ENCODE assay signal across 25 cellular contexts in the genomic region with DNA sequence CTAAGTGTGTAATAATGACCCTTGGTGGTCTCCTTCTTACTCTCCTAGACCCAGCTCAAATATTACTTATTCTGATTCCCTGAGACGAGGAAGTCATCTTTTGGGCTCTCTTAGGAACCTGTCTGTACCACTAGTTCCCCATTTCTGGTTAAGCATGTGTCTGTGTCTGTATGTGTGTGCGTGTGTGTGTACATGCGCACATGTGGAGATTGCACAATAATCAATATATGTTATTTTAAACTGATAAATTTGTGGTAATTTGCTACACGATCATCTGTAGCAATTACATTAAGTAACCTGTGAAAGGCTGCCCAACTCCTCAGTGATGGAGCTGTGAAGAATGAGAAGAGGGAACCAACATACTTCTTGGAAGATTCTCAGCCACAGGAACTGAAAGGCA.
"Had no signal": no experiment of that assay in that cellular context is flagged by ENCODE, and none has a peak within 500 bp of the region (broad histone marks: within the 10 kb centered on the region; RNA-seq: fewer than 3 reads in every experiment).

No MANE protein-coding gene starts in this region.

- H3K9ac ChIP-seq: KMS-11 had no signal

- ATAC-seq: activated CD4-positive, CD25-positive, alpha-beta regulatory T cell treated with anti-CD3 and anti-CD28 coated beads, Interleukin-2, amount 50 U/mL, for 24 hours; activated CD8-positive, alpha-beta T cell treated with anti-CD3 and anti-CD28 coated beads for 36 hours; activated T-cell treated with anti-CD3 and anti-CD28 coated beads, Interleukin-2, amount 50 U/mL, for 72 hours; Panc1; Right ventricle myocardium inferior; SK-N-SH treated with all-trans-retinoic acid at 6 μM for 48 hours had no signal

- DNase-seq: activated CD4-positive, alpha-beta T cell treated with anti-CD3 and anti-CD28 coated beads for 4 hours; activated CD8-positive, alpha-beta memory T cell treated with anti-CD3 and anti-CD28 coated beads, Interleukin-2, amount 50 U/mL, for 4 hours; activated CD8-positive, alpha-beta T cell treated with anti-CD3 and anti-CD28 coated beads for 36 hours; activated gamma-delta T cell treated with Interleukin-2 at 50 U/mL for 16 hours; activated naive CD4-positive, alpha-beta T cell treated with anti-CD3 and anti-CD28 coated beads, Interleukin-2, amount 10 ng/mL, durations not matched to agents 7 days and 5 days; activated naive CD8-positive, alpha-beta T cell treated with anti-CD3 and anti-CD28 coated beads for 36 hours; activated T-cell treated with anti-CD3 and anti-CD28 coated beads, Interleukin-2, amount 50 U/mL, for 72 hours; anterior cingulate cortex; cerebellar nuclear complex; NCI-H1092; NCI-H1417; NCI-H1930; NCI-H510A treated with DMSO at 0.1 percent for 48 hours; NCI-H69; NK-92 treated with Interleukin-12 subunit alpha and Interleukin-12 subunit beta, amount 100 ng/mL, for 24 hours; OCI-M1; RPMI8226; T-helper 9 cell had no signal

- H3K36me3 ChIP-seq: SJSA1 had no signal

- H3K4me2 ChIP-seq: KMS-11 had no signal

- H3K4me3 ChIP-seq: SJSA1 had no signal

- H3K27ac ChIP-seq: KMS-11, SJSA1 had no signal

- FAIRE-seq: colon had no signal
